Comparison of ENCODE assay signal across 8 cellular contexts in genomic region chr4:102869569-102870227, GRCh38. TPM values are rescaled to one million over a fixed set of nuclear protein-coding genes. Genes with fewer than 3 reads are reported as not detected.
DNase-seq lines count a peak whose midpoint lies in the region; ATAC-seq and TF ChIP-seq lines count a peak whose summit lies in the region.

No MANE protein-coding gene starts in this region.

- no peaks in the 10 kb centered on the region for H3K27me3 Mint-ChIP-seq in osteocyte (ENCODE audit: unreplicated experiment)

- peak overlapping the region; percentile 98 for H3K27ac Mint-ChIP-seq in osteocyte (ENCODE audit: unreplicated experiment)

- H3K36me3 Mint-ChIP-seq in osteocyte (ENCODE audit: unreplicated experiment) = peaks cover 11% of the 10 kb centered on the region

- peak; percentile 48 for DNase-seq in stimulated activated CD4-positive, alpha-beta T cell treated with anti-CD3 and anti-CD28 coated beads, Interleukin-12 subunit alpha, Interleukin-12 subunit beta, amount 100 ng/mL, for 4 hours
- DNase-seq in stimulated activated CD4-positive, alpha-beta T cell treated with anti-CD3 and anti-CD28 coated beads, Interleukin-2, amount 100 ng/mL, for 48 hours = no peak
- peak; percentile 4 for DNase-seq in epithelial cell of esophagus (ENCODE audit: low read depth)
- DNase-seq in osteocyte (ENCODE audit: extremely low spot score, unreplicated experiment) = no peak
- no peak for DNase-seq in SKM-1 treated with dmso at 0.1 percent for 144 hours (lab: John Stamatoyannopoulos, UW; ENCODE audit: unreplicated experiment)
- DNase-seq in NOMO-1 treated with dmso at 0.1 percent for 144 hours (lab: John Stamatoyannopoulos, UW; ENCODE audit: unreplicated experiment) = no peak

- TF ChIP-seq CTCF in epithelial cell of esophagus (IDR thresholded peaks at IDR 0.05; ENCODE audit: insufficient read depth, low read depth, low read length, missing control alignments) (no peak), osteocyte (IDR thresholded peaks at IDR 0.05) (no peak)

- H3K9me3 Mint-ChIP-seq in osteocyte (ENCODE audit: unreplicated experiment) = no peaks in the 10 kb centered on the region

- peak; percentile 24 for ATAC-seq in HG02884 (IDR thresholded peaks at IDR 0.05; ENCODE audit: unreplicated experiment)
- ATAC-seq in SK-N-SH treated with all-trans-retinoic acid at 6 μM for 48 hours = peak; percentile 7

- peak overlapping the region; percentile 95 for H3K4me3 Mint-ChIP-seq in osteocyte (ENCODE audit: unreplicated experiment)

- peaks cover 37% of the 10 kb centered on the region for H3K4me1 Mint-ChIP-seq in osteocyte (ENCODE audit: unreplicated experiment)

- H3K4me3 ChIP-seq in epithelial cell of esophagus (ENCODE audit: low read length) = peak overlapping the region; percentile 75

TF ChIP-seq in SK-N-SH treated with all-trans-retinoic acid at 6 μM for 48 hours, 23 proteins besides CTCF, POLR2A, EP300 and RAD21:
- no peak for TF ChIP-seq ISL1 (CRISPR knock-in tag; IDR thresholded peaks at IDR 0.05)
- TF ChIP-seq CREB5 (CRISPR knock-in tag; IDR thresholded peaks at IDR 0.05; ENCODE audit: low read depth) = no peak
- TF ChIP-seq SNAI2 (CRISPR knock-in tag; IDR thresholded peaks at IDR 0.05) = no peak

RNA-seq across cellular contexts. Expression of gene CISD2, which starts 0.9 kb away (rescaled TPM):
- 27.2 and 30.4 TPM in 2 replicates for total RNA-seq in osteocyte

RNA-seq across cellular contexts. Expression of gene UBE2D3, which starts 42.3 kb away (rescaled TPM):
- total RNA-seq in osteocyte = 239 and 247 TPM in 2 replicates

Comparison
In these comparisons a context has a peak if more than half of its experiments do, and no peak if none do; other contexts are left out.
1. DNase-seq: peak in stimulated activated CD4-positive, alpha-beta T cell treated with anti-CD3 and anti-CD28 coated beads, Interleukin-12 subunit alpha, Interleukin-12 subunit beta, amount 100 ng/mL, for 4 hours (single experiment) and epithelial cell of esophagus (single experiment); none in stimulated activated CD4-positive, alpha-beta T cell treated with anti-CD3 and anti-CD28 coated beads, Interleukin-2, amount 100 ng/mL, for 48 hours (0 of 2), osteocyte (single experiment), SKM-1 treated with dmso at 0.1 percent for 144 hours (single experiment) and NOMO-1 treated with dmso at 0.1 percent for 144 hours (single experiment).